ENCODE assay signal across 16 cellular contexts in the genomic region with DNA sequence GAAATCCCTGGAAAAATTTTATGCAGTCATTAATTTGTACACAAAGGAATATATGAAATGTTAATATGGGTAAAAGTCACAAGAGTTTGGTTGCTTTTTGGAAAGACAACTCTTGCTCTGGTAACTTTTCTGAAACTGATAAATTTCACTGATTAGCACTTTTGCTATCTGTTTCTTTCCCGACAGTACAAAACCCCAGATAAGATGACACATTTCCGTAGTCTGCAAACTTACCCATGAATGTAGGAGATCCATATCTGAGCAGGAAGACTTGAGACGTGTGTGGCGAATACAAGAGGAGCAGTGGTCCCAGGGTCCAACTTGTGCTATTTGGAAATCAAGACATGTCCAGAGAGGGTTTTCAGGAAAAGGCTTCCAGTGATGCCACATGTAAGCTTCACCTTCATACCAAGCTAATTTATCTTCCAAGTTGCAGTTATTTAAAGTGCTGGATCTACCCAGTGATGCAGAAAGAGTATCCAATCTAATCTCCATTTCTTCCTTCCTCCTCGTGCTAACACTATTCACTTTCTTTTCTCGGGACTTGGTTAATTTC. TPM values are rescaled to one million over a fixed set of nuclear protein-coding genes. Genes with fewer than 3 reads are reported as not detected.
DNase-seq lines count a peak whose midpoint lies in the region; ATAC-seq and TF ChIP-seq lines count a peak whose summit lies in the region.
"Had no signal": no experiment of that assay in that cellular context is flagged by ENCODE, and none has a peak within 500 bp of the region (broad histone marks: within the 10 kb centered on the region; RNA-seq: fewer than 3 reads in every experiment).

No MANE protein-coding gene starts in this region.

- H3K4me1 Mint-ChIP-seq in activated naive CD4-positive, alpha-beta T cell treated with anti-CD3 and anti-CD28 coated beads for 36 hours (ENCODE audit: low read depth), result peaks cover 13% of the 10 kb centered on the region
- peaks cover 52% of the 10 kb centered on the region for H3K4me1 Mint-ChIP-seq in T-helper 2 cell treated with Interferon-gamma antibody and Interleukin-4, amounts not matched to agents 5 μg/mL and 100 μg/mL, for 36 hours (ENCODE audit: low read depth)
- peaks cover 8% of the 10 kb centered on the region for H3K4me1 Mint-ChIP-seq in stimulated activated effector memory CD8-positive, alpha-beta T cell treated with anti-CD3 and anti-CD28 coated beads, Interleukin-12 subunit alpha, Interleukin-12 subunit beta, amount 100 ng/mL, for 72 hours

- CTCF ChIA-PET in activated naive CD4-positive, alpha-beta T cell treated with anti-CD3 and anti-CD28 coated beads for 36 hours (lab: Charles Lee), result no interaction called here

- peak; percentile 80 to 92 for ATAC-seq in activated naive CD4-positive, alpha-beta T cell treated with anti-CD3 and anti-CD28 coated beads, Interleukin-2, amount 50 U/mL, for 72 hours
- peak; percentile 86 for ATAC-seq in stimulated activated effector memory CD8-positive, alpha-beta T cell treated with anti-CD3 and anti-CD28 coated beads, Interleukin-12 subunit alpha, Interleukin-12 subunit beta, amount 100 ng/mL, for 72 hours
- ATAC-seq in HG02840 (IDR thresholded peaks at IDR 0.05; ENCODE audit: low FRiP score, unreplicated experiment) (no peak), GM21825 (IDR thresholded peaks at IDR 0.05; ENCODE audit: unreplicated experiment) (no peak)
- ATAC-seq: left cardiac atrium; stimulated activated naive B cell treated with anti-CD40 and anti-IgM and Interleukin-4, amounts not matched to agents 10 μg/mL and 1 μg/mL and 100 μg/mL, for 72 hours had no signal

- H3K4me3 ChIP-seq in vagina, result no peak overlapping the region
- H3K4me3 ChIP-seq: ovary, Peyer's patch had no signal

- intact Hi-C loops in activated naive CD4-positive, alpha-beta T cell treated with anti-CD3 and anti-CD28 coated beads for 36 hours (cut with micrococcal nuclease), result loop anchor here (2.0 to 5.0 kb wide), 2 partner anchors 47 to 200 kb away; a partner anchor contains a TSS
- intact Hi-C loops in vagina (cut with DNase I), result no loop called here

- H3K9me3 ChIP-seq in vagina, result no peaks in the 10 kb centered on the region
- H3K9me3 ChIP-seq: ovary, Peyer's patch had no signal

- no peak for TF ChIP-seq CTCF in vagina (IDR thresholded peaks at IDR 0.05)

- DNase-seq in activated naive CD4-positive, alpha-beta T cell treated with anti-CD3 and anti-CD28 coated beads for 36 hours, result no peak
- no peak for DNase-seq in activated naive CD4-positive, alpha-beta T cell treated with anti-CD3 and anti-CD28 coated beads, Interleukin-2, amount 50 U/mL, for 16 hours
- DNase-seq in T-helper 2 cell treated with Interferon-gamma antibody and Interleukin-4, amounts not matched to agents 5 μg/mL and 100 μg/mL, for 36 hours (ENCODE audit: low spot score), result peak; percentile 67
- DNase-seq in activated naive CD4-positive, alpha-beta T cell treated with anti-CD3 and anti-CD28 coated beads, Interleukin-2, amount 50 U/mL, for 72 hours (ENCODE audit: low spot score in 2 of 2), result no peak
- no peak for DNase-seq in stimulated activated effector memory CD8-positive, alpha-beta T cell treated with anti-CD3 and anti-CD28 coated beads, Interleukin-12 subunit alpha, Interleukin-12 subunit beta, amount 100 ng/mL, for 72 hours (ENCODE audit: low spot score in 2 of 2)
- DNase-seq in vagina (ENCODE audit: extremely low spot score in 2 of 2), result no peak
- DNase-seq: effector CD8-positive, alpha-beta T cell; left cardiac atrium; MM.1S; NCI-H2081 treated with DMSO at 0.1 percent for 48 hours; NCI-H526 treated with DMSO at 0.1 percent for 48 hours; ovary; Peyer's patch; stimulated activated naive B cell treated with anti-CD40 and anti-IgM and Interleukin-4, amounts not matched to agents 10 μg/mL and 1 μg/mL and 100 μg/mL, for 72 hours had no signal

- no peak overlapping the region for H3K27ac Mint-ChIP-seq in activated naive CD4-positive, alpha-beta T cell treated with anti-CD3 and anti-CD28 coated beads for 36 hours
- H3K27ac Mint-ChIP-seq in T-helper 2 cell treated with Interferon-gamma antibody and Interleukin-4, amounts not matched to agents 5 μg/mL and 100 μg/mL, for 36 hours, result peak overlapping the region; percentile 78
- no peak overlapping the region for H3K27ac Mint-ChIP-seq in activated naive CD4-positive, alpha-beta T cell treated with anti-CD3 and anti-CD28 coated beads, Interleukin-2, amount 50 U/mL, for 72 hours
- no peak overlapping the region for H3K27ac Mint-ChIP-seq in stimulated activated effector memory CD8-positive, alpha-beta T cell treated with anti-CD3 and anti-CD28 coated beads, Interleukin-12 subunit alpha, Interleukin-12 subunit beta, amount 100 ng/mL, for 72 hours
- H3K27ac Mint-ChIP-seq: stimulated activated naive B cell treated with anti-CD40 and anti-IgM and Interleukin-4, amounts not matched to agents 10 μg/mL and 1 μg/mL and 100 μg/mL, for 72 hours had no signal

- H3K4me1 ChIP-seq in vagina, result no peaks in the 10 kb centered on the region
- H3K4me1 ChIP-seq: Peyer's patch had no signal

- H3K27ac ChIP-seq in vagina, result no peak overlapping the region
- H3K27ac ChIP-seq: ovary had no signal

- H3K36me3 Mint-ChIP-seq in activated naive CD4-positive, alpha-beta T cell treated with anti-CD3 and anti-CD28 coated beads for 36 hours (ENCODE audit: low read depth), result no peaks in the 10 kb centered on the region
- H3K36me3 Mint-ChIP-seq in T-helper 2 cell treated with Interferon-gamma antibody and Interleukin-4, amounts not matched to agents 5 μg/mL and 100 μg/mL, for 36 hours (ENCODE audit: low read depth), result peaks cover 20% of the 10 kb centered on the region
- H3K36me3 Mint-ChIP-seq in activated naive CD4-positive, alpha-beta T cell treated with anti-CD3 and anti-CD28 coated beads, Interleukin-2, amount 50 U/mL, for 72 hours, result no peaks in the 10 kb centered on the region
- H3K36me3 Mint-ChIP-seq in stimulated activated effector memory CD8-positive, alpha-beta T cell treated with anti-CD3 and anti-CD28 coated beads, Interleukin-12 subunit alpha, Interleukin-12 subunit beta, amount 100 ng/mL, for 72 hours, result no peaks in the 10 kb centered on the region

- TF ChIP-seq POLR2A in vagina (IDR thresholded peaks at IDR 0.05), result no peak

- no peaks in the 10 kb centered on the region for H3K36me3 ChIP-seq in vagina
- H3K36me3 ChIP-seq: ovary, Peyer's patch had no signal

- no peaks in the 10 kb centered on the region for H3K27me3 Mint-ChIP-seq in activated naive CD4-positive, alpha-beta T cell treated with anti-CD3 and anti-CD28 coated beads for 36 hours (ENCODE audit: low read depth)
- peaks cover 3% of the 10 kb centered on the region for H3K27me3 Mint-ChIP-seq in T-helper 2 cell treated with Interferon-gamma antibody and Interleukin-4, amounts not matched to agents 5 μg/mL and 100 μg/mL, for 36 hours (ENCODE audit: low read depth)
- H3K27me3 Mint-ChIP-seq: stimulated activated naive B cell treated with anti-CD40 and anti-IgM and Interleukin-4, amounts not matched to agents 10 μg/mL and 1 μg/mL and 100 μg/mL, for 72 hours had no signal

- H3K9me3 Mint-ChIP-seq in activated naive CD4-positive, alpha-beta T cell treated with anti-CD3 and anti-CD28 coated beads for 36 hours, result no peaks in the 10 kb centered on the region
- H3K9me3 Mint-ChIP-seq in T-helper 2 cell treated with Interferon-gamma antibody and Interleukin-4, amounts not matched to agents 5 μg/mL and 100 μg/mL, for 36 hours, result peaks cover 9% of the 10 kb centered on the region
- peaks cover 0 to 4% of the 10 kb centered on the region in 2 donors for H3K9me3 Mint-ChIP-seq in activated naive CD4-positive, alpha-beta T cell treated with anti-CD3 and anti-CD28 coated beads, Interleukin-2, amount 50 U/mL, for 72 hours
- H3K9me3 Mint-ChIP-seq in stimulated activated effector memory CD8-positive, alpha-beta T cell treated with anti-CD3 and anti-CD28 coated beads, Interleukin-12 subunit alpha, Interleukin-12 subunit beta, amount 100 ng/mL, for 72 hours, result no peaks in the 10 kb centered on the region

- peak overlapping the region; percentile 20 for H3K4me3 Mint-ChIP-seq in activated naive CD4-positive, alpha-beta T cell treated with anti-CD3 and anti-CD28 coated beads for 36 hours
- peak overlapping the region; percentile 70 for H3K4me3 Mint-ChIP-seq in T-helper 2 cell treated with Interferon-gamma antibody and Interleukin-4, amounts not matched to agents 5 μg/mL and 100 μg/mL, for 36 hours
- peak overlapping the region; percentile 43 for H3K4me3 Mint-ChIP-seq in stimulated activated effector memory CD8-positive, alpha-beta T cell treated with anti-CD3 and anti-CD28 coated beads, Interleukin-12 subunit alpha, Interleukin-12 subunit beta, amount 100 ng/mL, for 72 hours
- H3K4me3 Mint-ChIP-seq: stimulated activated naive B cell treated with anti-CD40 and anti-IgM and Interleukin-4, amounts not matched to agents 10 μg/mL and 1 μg/mL and 100 μg/mL, for 72 hours had no signal

- no peaks in the 10 kb centered on the region for H3K27me3 ChIP-seq in vagina
- H3K27me3 ChIP-seq: ovary, Peyer's patch had no signal

RNA-seq across cellular contexts. Expression of a gene that starts 35.9 kb away (rescaled TPM):
- total RNA-seq in activated naive CD4-positive, alpha-beta T cell treated with anti-CD3 and anti-CD28 coated beads for 36 hours, result 10 to 100 TPM; 41.1 to 43.0 TPM
- total RNA-seq in activated naive CD4-positive, alpha-beta T cell treated with anti-CD3 and anti-CD28 coated beads, Interleukin-2, amount 50 U/mL, for 72 hours, result 10 to 100 TPM; 74.5 to 89.4 TPM
- 6.4 TPM for total RNA-seq in vagina

Comparison
In these comparisons a context has a peak if more than half of its experiments do, and no peak if none do; other contexts are left out.
1. H3K4me3 Mint-ChIP-seq: peak in every context shown above with its lines; median percentile 70 in T-helper 2 cell treated with Interferon-gamma antibody and Interleukin-4, amounts not matched to agents 5 μg/mL and 100 μg/mL, for 36 hours; 43 in stimulated activated effector memory CD8-positive, alpha-beta T cell treated with anti-CD3 and anti-CD28 coated beads, Interleukin-12 subunit alpha, Interleukin-12 subunit beta, amount 100 ng/mL, for 72 hours; 20 in activated naive CD4-positive, alpha-beta T cell treated with anti-CD3 and anti-CD28 coated beads for 36 hours.
2. ATAC-seq: peak in activated naive CD4-positive, alpha-beta T cell treated with anti-CD3 and anti-CD28 coated beads, Interleukin-2, amount 50 U/mL, for 72 hours (2 of 2) and stimulated activated effector memory CD8-positive, alpha-beta T cell treated with anti-CD3 and anti-CD28 coated beads, Interleukin-12 subunit alpha, Interleukin-12 subunit beta, amount 100 ng/mL, for 72 hours (single experiment); none in HG02840 (single experiment) and GM21825 (single experiment).